28 cellular contexts compared by ENCODE assay signal in the genomic region with DNA sequence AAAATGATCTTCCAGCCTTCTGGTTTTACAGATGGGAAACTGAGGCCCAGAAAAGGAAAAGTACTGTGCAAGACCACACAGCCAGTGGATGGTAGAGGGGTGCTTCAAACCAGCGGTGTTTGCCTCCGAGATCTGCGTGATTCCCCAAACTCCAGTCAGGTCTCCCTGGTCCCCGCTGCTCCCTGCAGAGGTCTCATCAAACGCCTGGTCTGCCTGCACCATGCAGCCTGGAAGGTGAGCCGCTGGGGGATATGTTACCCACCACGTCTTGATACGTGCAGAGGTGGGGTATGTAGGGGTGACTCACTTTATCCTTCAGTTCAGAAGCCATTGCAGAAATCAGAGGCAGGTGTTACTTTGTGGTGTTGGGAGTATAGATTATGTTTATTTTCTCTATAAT. TPM values are rescaled to one million over a fixed set of nuclear protein-coding genes. Genes with fewer than 3 reads are reported as not detected.
"Had no signal": no experiment of that assay in that cellular context is flagged by ENCODE, and none has a peak within 500 bp of the region (broad histone marks: within the 10 kb centered on the region; RNA-seq: fewer than 3 reads in every experiment).

No MANE protein-coding gene starts in this region.

- H2AFZ ChIP-seq: parathyroid adenoma had no signal

- H3K27me3 ChIP-seq: heart left ventricle, neutrophil, thyroid gland, uterus had no signal

- H3K27ac ChIP-seq: heart left ventricle, lower lobe of right lung, neutrophil, parathyroid adenoma, thyroid gland, uterus had no signal

- H3K36me3 ChIP-seq: lower lobe of right lung, neutrophil, thyroid gland, uterus had no signal

- H3K9me3 ChIP-seq: heart left ventricle, lower lobe of right lung, neutrophil, thyroid gland, uterus had no signal

- H3K9ac ChIP-seq: parathyroid adenoma had no signal

- H3K4me3 ChIP-seq: heart left ventricle, lower lobe of right lung, thyroid gland, uterus had no signal

- DNase-seq: heart left ventricle; hypothalamus; immature natural killer cell; kidney; lower lobe of right lung; mammary epithelial cell; mesenchymal stem cell; naive thymus-derived CD8-positive, alpha-beta T cell; occipital lobe; retina; right cardiac atrium; small intestine; stimulated activated CD4-positive, alpha-beta T cell treated with anti-CD3 and anti-CD28 coated beads, Interleukin-1b, Interleukin-23, amount 100 ng/mL, for 48 hours; stimulated activated CD4-positive, alpha-beta T cell treated with anti-CD3 and anti-CD28 coated beads, Interleukin-2, amount 100 ng/mL, for 48 hours; stimulated activated CD4-positive, alpha-beta T cell treated with anti-CD3 and anti-CD28 coated beads, Interleukin-4, amount 100 ng/mL, for 4 hours; stimulated activated CD8-positive, alpha-beta memory T cell treated with anti-CD3 and anti-CD28 coated beads, Interleukin-4, amount 100 ng/mL, for 48 hours; stimulated activated naive CD4-positive, alpha-beta T cell treated with Interleukin-2 at 50 U/mL for 16 hours; stimulated activated naive CD8-positive, alpha-beta T cell treated with anti-CD3 and anti-CD28 coated beads, Interleukin-15, amount 100 ng/mL, for 72 hours; substantia nigra; thyroid gland; trophoblast cell; uterus had no signal

- ATAC-seq: lower lobe of right lung; naive thymus-derived CD8-positive, alpha-beta T cell; right cardiac atrium; sciatic nerve; stimulated activated memory B cell treated with anti-CD40 and anti-IgM and Interleukin-4, amounts not matched to agents 10 μg/mL and 1 μg/mL and 100 μg/mL, for 72 hours; stimulated activated naive CD8-positive, alpha-beta T cell treated with anti-CD3 and anti-CD28 coated beads, Interleukin-15, amount 100 ng/mL, for 72 hours had no signal

- H3K4me1 ChIP-seq: parathyroid adenoma, thyroid gland, uterus had no signal

RNA-seq across cellular contexts. Expression of a gene that starts 56.3 kb away (rescaled TPM):
- total RNA-seq: naive thymus-derived CD8-positive, alpha-beta T cell; neural crest cell; osteocyte had no signal
- polyA plus RNA-seq: immature natural killer cell; naive thymus-derived CD8-positive, alpha-beta T cell had no signal
